ENCODE assay signal across 2 cellular contexts in the genomic region with DNA sequence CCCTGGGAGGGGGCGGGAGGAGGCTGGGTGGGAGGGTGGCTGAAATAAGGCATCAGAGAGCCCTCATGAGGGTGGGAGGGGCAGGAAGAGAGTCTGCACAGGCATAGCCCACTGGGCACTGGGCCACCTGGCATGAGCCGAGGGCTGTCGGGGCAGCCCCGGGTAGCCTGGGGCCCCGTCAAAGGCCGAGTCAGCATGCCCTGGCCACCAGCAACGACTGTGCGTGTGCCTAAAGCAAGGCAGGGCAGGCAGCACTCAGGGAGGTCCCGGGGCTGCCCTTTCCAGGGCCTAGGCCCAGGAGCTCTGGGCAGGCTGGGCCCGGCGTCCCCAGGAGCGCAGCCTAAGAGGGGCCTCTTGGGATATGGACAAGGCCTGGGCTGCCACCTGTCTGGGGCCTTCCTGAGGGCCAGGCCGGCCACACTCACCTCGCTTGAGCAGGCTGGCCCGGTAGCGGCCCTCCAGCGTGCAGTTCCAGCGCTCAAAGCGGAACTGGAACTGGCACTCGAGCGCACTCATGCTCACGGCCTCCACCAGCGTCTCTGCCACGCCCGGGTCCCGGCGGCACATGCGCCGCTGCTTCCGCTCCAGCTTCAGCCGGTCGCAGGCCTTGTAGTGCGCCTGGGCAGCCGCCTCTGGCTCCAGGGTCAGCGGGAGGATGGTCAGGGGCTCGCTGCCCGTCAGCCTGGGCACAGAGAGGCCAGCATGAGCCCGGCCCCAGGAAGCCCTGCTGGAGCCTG.
TF ChIP-seq lines count a peak whose summit lies in the region.

No MANE protein-coding gene starts in this region.

TF ChIP-seq in H1, 55 proteins besides CTCF, POLR2A, EP300 and RAD21 (continues in another document):
- no peak for TF ChIP-seq CHD7 (IDR thresholded peaks at IDR 0.05; ENCODE audit: insufficient replicate concordance, low read length)
- TF ChIP-seq SAP30 (IDR thresholded peaks at IDR 0.05; ENCODE audit: insufficient read depth, insufficient replicate concordance, low read length): no peak
- TF ChIP-seq CTBP2 (IDR thresholded peaks at IDR 0.05; ENCODE audit: borderline replicate concordance, insufficient read depth, insufficient read length, low read length): no peak
- no peak for TF ChIP-seq RFX5 (IDR thresholded peaks at IDR 0.05; ENCODE audit: borderline replicate concordance, low read depth, low read length)
- TF ChIP-seq KDM5A (IDR thresholded peaks at IDR 0.05; ENCODE audit: low read length): no peak
- no peak for TF ChIP-seq TAF1 (IDR thresholded peaks at IDR 0.05; ENCODE audit: low read depth, low read length)
- TF ChIP-seq CREB1 (IDR thresholded peaks at IDR 0.05): no peak
- no peak for TF ChIP-seq SRF (IDR thresholded peaks at IDR 0.05; ENCODE audit: low read depth, low read length)
- TF ChIP-seq SUZ12 (IDR thresholded peaks at IDR 0.05; ENCODE audit: low read length): no peak
- no peak for TF ChIP-seq ATF3 (IDR thresholded peaks at IDR 0.05; ENCODE audit: insufficient read depth, low read depth, low read length)
- no peak for TF ChIP-seq ZNF274 (IDR thresholded peaks at IDR 0.05; ENCODE audit: borderline replicate concordance, extremely low read depth, low read length)
- no peak for TF ChIP-seq CBX8 (IDR thresholded peaks at IDR 0.05; ENCODE audit: borderline replicate concordance, low read depth, low read length)
- no peak for TF ChIP-seq POU5F1 (IDR thresholded peaks at IDR 0.05; ENCODE audit: low read depth, low read length)
- no peak for TF ChIP-seq RNF2 (IDR thresholded peaks at IDR 0.05; ENCODE audit: borderline replicate concordance, low read depth, low read length, missing control alignments, poor library complexity, severe bottlenecking)
- TF ChIP-seq BACH1 (IDR thresholded peaks at IDR 0.05; ENCODE audit: low read length): no peak

TF ChIP-seq in SK-N-SH, 30 proteins besides CTCF, POLR2A, EP300 and RAD21:
- no peak for TF ChIP-seq MAX (IDR thresholded peaks at IDR 0.05; ENCODE audit: low read depth)
- TF ChIP-seq POLR2AphosphoS5 (IDR thresholded peaks at IDR 0.05; ENCODE audit: low read depth, low read length): no peak
TF ChIP-seq in SK-N-SH: peak in this region for 0.
